In genomic region chr5:166286832-166287231, GRCh38 we compare ENCODE assay signal across 28 cellular contexts.
"Had no signal": no experiment of that assay in that cellular context is flagged by ENCODE, and none has a peak within 500 bp of the region (broad histone marks: within the 10 kb centered on the region; RNA-seq: fewer than 3 reads in every experiment).

No MANE protein-coding gene starts in this region.

- H3K27ac Mint-ChIP-seq: stimulated activated effector memory CD8-positive, alpha-beta T cell treated with anti-CD3 and anti-CD28 coated beads, Interleukin-12 subunit alpha, Interleukin-12 subunit beta, amount 100 ng/mL, for 72 hours; stimulated activated memory B cell treated with anti-CD40 and anti-IgM and Interleukin-4, amounts not matched to agents 10 μg/mL and 1 μg/mL and 100 μg/mL, for 72 hours; stimulated activated naive B cell treated with anti-CD40 and anti-IgM and Interleukin-4, amounts not matched to agents 10 μg/mL and 1 μg/mL and 100 μg/mL, for 72 hours; stimulated activated naive CD8-positive, alpha-beta T cell treated with anti-CD3 and anti-CD28 coated beads, Interleukin-15, amount 100 ng/mL, for 72 hours; stimulated activated naive CD8-positive, alpha-beta T cell treated with anti-CD3 and anti-CD28 coated beads, Interleukin-15, Interleukin-2, amounts not matched to agents 100 ng/mL and 50 ng/mL, for 24 hours; type B pancreatic cell had no signal

- H3K4me1 ChIP-seq: stomach, suprapubic skin, testis, thyroid gland, tibial artery, tibial nerve, transverse colon, upper lobe of left lung, upper lobe of right lung, uterus, vagina had no signal

- H3K27me3 ChIP-seq: stomach, suprapubic skin, testis, thyroid gland, tibial artery, tibial nerve, transverse colon, upper lobe of left lung, upper lobe of right lung, uterus, vagina had no signal

- H3K27ac ChIP-seq: stomach, suprapubic skin, testis, thoracic aorta, thyroid gland, tibial artery, tibial nerve, transverse colon, upper lobe of left lung, upper lobe of right lung, uterus, vagina had no signal

- H3K27me3 Mint-ChIP-seq: stimulated activated memory B cell treated with anti-CD40 and anti-IgM and Interleukin-4, amounts not matched to agents 10 μg/mL and 1 μg/mL and 100 μg/mL, for 72 hours; stimulated activated naive B cell treated with anti-CD40 and anti-IgM and Interleukin-4, amounts not matched to agents 10 μg/mL and 1 μg/mL and 100 μg/mL, for 72 hours; stimulated activated naive CD8-positive, alpha-beta T cell treated with anti-CD3 and anti-CD28 coated beads, Interleukin-15, amount 100 ng/mL, for 72 hours; stimulated activated naive CD8-positive, alpha-beta T cell treated with anti-CD3 and anti-CD28 coated beads, Interleukin-15, Interleukin-2, amounts not matched to agents 100 ng/mL and 50 ng/mL, for 24 hours; type B pancreatic cell had no signal

- DNase-seq: stimulated activated CD4-positive, alpha-beta T cell treated with anti-CD3 and anti-CD28 coated beads, Interleukin-2, amount 100 ng/mL, for 48 hours; stimulated activated CD4-positive, alpha-beta T cell treated with anti-CD3 and anti-CD28 coated beads, Interleukin-4, amount 100 ng/mL, for 1 hour; stimulated activated CD4-positive, alpha-beta T cell treated with anti-CD3 and anti-CD28 coated beads, Interleukin-4, amount 100 ng/mL, for 24 hours; stimulated activated CD4-positive, alpha-beta T cell treated with anti-CD3 and anti-CD28 coated beads, Interleukin-4, amount 100 ng/mL, for 4 hours; stimulated activated CD8-positive, alpha-beta memory T cell treated with anti-CD3 and anti-CD28 coated beads, Interleukin-4, amount 100 ng/mL, for 48 hours; stimulated activated naive B cell treated with anti-CD40 and anti-IgM and Interleukin-4, amounts not matched to agents 10 μg/mL and 1 μg/mL and 100 μg/mL, for 72 hours; stimulated activated naive CD4-positive, alpha-beta T cell; stimulated activated naive CD4-positive, alpha-beta T cell treated with Interleukin-2 at 50 U/mL for 16 hours; stimulated activated naive CD8-positive, alpha-beta T cell treated with anti-CD3 and anti-CD28 coated beads, Interleukin-15, amount 100 ng/mL, for 72 hours; stimulated activated naive CD8-positive, alpha-beta T cell treated with anti-CD3 and anti-CD28 coated beads, Interleukin-15, Interleukin-2, amounts not matched to agents 100 U/mL and 50 U/mL, for 24 hours; stomach; substantia nigra; testis; thyroid gland; tibial artery; transverse colon; trophoblast cell; upper lobe of left lung; upper lobe of right lung; uterus had no signal

- H3K4me3 ChIP-seq: stomach, suprapubic skin, testis, thoracic aorta, thyroid gland, tibial artery, tibial nerve, transverse colon, upper lobe of left lung, upper lobe of right lung, uterus, vagina had no signal

- H3K4me3 Mint-ChIP-seq: stimulated activated effector memory CD8-positive, alpha-beta T cell treated with anti-CD3 and anti-CD28 coated beads, Interleukin-12 subunit alpha, Interleukin-12 subunit beta, amount 100 ng/mL, for 72 hours; stimulated activated memory B cell treated with anti-CD40 and anti-IgM and Interleukin-4, amounts not matched to agents 10 μg/mL and 1 μg/mL and 100 μg/mL, for 72 hours; stimulated activated naive B cell treated with anti-CD40 and anti-IgM and Interleukin-4, amounts not matched to agents 10 μg/mL and 1 μg/mL and 100 μg/mL, for 72 hours; stimulated activated naive CD8-positive, alpha-beta T cell treated with anti-CD3 and anti-CD28 coated beads, Interleukin-15, amount 100 ng/mL, for 72 hours; stimulated activated naive CD8-positive, alpha-beta T cell treated with anti-CD3 and anti-CD28 coated beads, Interleukin-15, Interleukin-2, amounts not matched to agents 100 ng/mL and 50 ng/mL, for 24 hours; type B pancreatic cell had no signal

- ATAC-seq: stimulated activated effector memory CD8-positive, alpha-beta T cell treated with anti-CD3 and anti-CD28 coated beads, Interleukin-12 subunit alpha, Interleukin-12 subunit beta, amount 100 ng/mL, for 72 hours; stimulated activated memory B cell treated with anti-CD40 and anti-IgM and Interleukin-4, amounts not matched to agents 10 μg/mL and 1 μg/mL and 100 μg/mL, for 72 hours; stimulated activated naive B cell treated with anti-CD40 and anti-IgM and Interleukin-4, amounts not matched to agents 10 μg/mL and 1 μg/mL and 100 μg/mL, for 72 hours; stimulated activated naive CD8-positive, alpha-beta T cell treated with anti-CD3 and anti-CD28 coated beads, Interleukin-15, amount 100 ng/mL, for 72 hours; stimulated activated naive CD8-positive, alpha-beta T cell treated with anti-CD3 and anti-CD28 coated beads, Interleukin-15, Interleukin-2, amounts not matched to agents 100 U/mL and 50 U/mL, for 24 hours; upper lobe of right lung had no signal

- H3K4me1 Mint-ChIP-seq: stimulated activated effector memory CD8-positive, alpha-beta T cell treated with anti-CD3 and anti-CD28 coated beads, Interleukin-12 subunit alpha, Interleukin-12 subunit beta, amount 100 ng/mL, for 72 hours; stimulated activated memory B cell treated with anti-CD40 and anti-IgM and Interleukin-4, amounts not matched to agents 10 μg/mL and 1 μg/mL and 100 μg/mL, for 72 hours; stimulated activated naive B cell treated with anti-CD40 and anti-IgM and Interleukin-4, amounts not matched to agents 10 μg/mL and 1 μg/mL and 100 μg/mL, for 72 hours; stimulated activated naive CD8-positive, alpha-beta T cell treated with anti-CD3 and anti-CD28 coated beads, Interleukin-15, amount 100 ng/mL, for 72 hours had no signal

- H3K9me3 Mint-ChIP-seq: stimulated activated memory B cell treated with anti-CD40 and anti-IgM and Interleukin-4, amounts not matched to agents 10 μg/mL and 1 μg/mL and 100 μg/mL, for 72 hours had no signal

- H3K36me3 ChIP-seq: stomach, suprapubic skin, thoracic aorta, thyroid gland, tibial artery, tibial nerve, transverse colon, upper lobe of left lung, upper lobe of right lung, uterus, vagina had no signal

- H3K9me3 ChIP-seq: suprapubic skin, testis, thoracic aorta, thyroid gland, tibial artery, transverse colon, upper lobe of left lung, upper lobe of right lung, uterus, vagina had no signal

- H3K36me3 Mint-ChIP-seq: stimulated activated effector memory CD8-positive, alpha-beta T cell treated with anti-CD3 and anti-CD28 coated beads, Interleukin-12 subunit alpha, Interleukin-12 subunit beta, amount 100 ng/mL, for 72 hours; stimulated activated memory B cell treated with anti-CD40 and anti-IgM and Interleukin-4, amounts not matched to agents 10 μg/mL and 1 μg/mL and 100 μg/mL, for 72 hours; stimulated activated naive B cell treated with anti-CD40 and anti-IgM and Interleukin-4, amounts not matched to agents 10 μg/mL and 1 μg/mL and 100 μg/mL, for 72 hours; type B pancreatic cell had no signal
